ENCODE assay signal across 1 cellular context in genomic region chr17:46822388-46822921, GRCh38.
TF ChIP-seq lines count a peak whose summit lies in the region.

No MANE protein-coding gene starts in this region.

TF ChIP-seq in A549, 52 proteins besides CTCF, POLR2A, EP300 and RAD21 (continued from another document):
- TF ChIP-seq BHLHE40 (IDR thresholded peaks at IDR 0.05; ENCODE audit: low read depth, low read length): no peak
- TF ChIP-seq TP53 (CRISPR knock-in tag; IDR thresholded peaks at IDR 0.05): no peak
- TF ChIP-seq POLR2AphosphoS2 (conservative IDR thresholded peaks at IDR 0.05; ENCODE audit: low read length): no peak
- TF ChIP-seq HOXB5 (CRISPR knock-in tag; IDR thresholded peaks at IDR 0.05): no peak
- no peak for TF ChIP-seq RCOR1 (IDR thresholded peaks at IDR 0.05; ENCODE audit: low read depth, low read length)
- no peak for TF ChIP-seq HOXB13 (CRISPR knock-in tag; IDR thresholded peaks at IDR 0.05; ENCODE audit: low read depth)
- TF ChIP-seq ZSCAN20 (CRISPR knock-in tag; IDR thresholded peaks at IDR 0.05): no peak
- no peak for TF ChIP-seq FOSL2 (IDR thresholded peaks at IDR 0.05)
- no peak for TF ChIP-seq FOSL2 (CRISPR knock-in tag; IDR thresholded peaks at IDR 0.05)
- no peak for TF ChIP-seq MAFK (IDR thresholded peaks at IDR 0.05; ENCODE audit: partially characterized antibody)
- TF ChIP-seq RFX5 (IDR thresholded peaks at IDR 0.05): no peak
- TF ChIP-seq BCL3 (IDR thresholded peaks at IDR 0.05): no peak
- TF ChIP-seq KDM5A (IDR thresholded peaks at IDR 0.05): no peak
- TF ChIP-seq FOSB (CRISPR knock-in tag; IDR thresholded peaks at IDR 0.05): no peak
- no peak for TF ChIP-seq HEYL (CRISPR knock-in tag; IDR thresholded peaks at IDR 0.05)
- TF ChIP-seq CHD2 (IDR thresholded peaks at IDR 0.05; ENCODE audit: low read length, partially characterized antibody): no peak
- TF ChIP-seq HMGXB4 (CRISPR knock-in tag; IDR thresholded peaks at IDR 0.05; ENCODE audit: borderline replicate concordance): no peak
- no peak for TF ChIP-seq ZFP36 (IDR thresholded peaks at IDR 0.05; ENCODE audit: borderline replicate concordance, partially characterized antibody)
- no peak for TF ChIP-seq SREBF2 (IDR thresholded peaks at IDR 0.05)
- no peak for TF ChIP-seq CBX2 (IDR thresholded peaks at IDR 0.05; ENCODE audit: borderline replicate concordance, low read depth)
- TF ChIP-seq KDM1A (IDR thresholded peaks at IDR 0.05; ENCODE audit: low read depth): 0 out of 2 replicates have a peak, but pooled peaks have one; percentile 58
- TF ChIP-seq HES2 (IDR thresholded peaks at IDR 0.05): no peak
- TF ChIP-seq SMC3 (IDR thresholded peaks at IDR 0.05): peak; percentile 87
- no peak for TF ChIP-seq PHF8 (IDR thresholded peaks at IDR 0.05; ENCODE audit: borderline replicate concordance, low read depth)
